10 cellular contexts compared by ENCODE assay signal in genomic region chr22:28500005-28500404, GRCh38.
"Had no signal": no experiment of that assay in that cellular context is flagged by ENCODE, and none has a peak within 500 bp of the region (broad histone marks: within the 10 kb centered on the region; RNA-seq: fewer than 3 reads in every experiment).

No MANE protein-coding gene starts in this region.

- ATAC-seq: HCT116, HepG2 had no signal

- DNase-seq: GM23248, GOT3, H7, HFFc6, KBM-7 had no signal

- FAIRE-seq: HepG2 had no signal

- H2AFZ ChIP-seq: GM23248 had no signal

- H3K4me3 ChIP-seq: GM23248, HAP-1 had no signal

- H3K9ac ChIP-seq: GM23248, KMS-11 had no signal

- H3K27ac ChIP-seq: GM23248, HL-60, KMS-11 had no signal

- H3K4me2 ChIP-seq: KMS-11 had no signal

- H3K36me3 ChIP-seq: HAP-1 had no signal

- H3K9me3 ChIP-seq: HAP-1 had no signal

- H3K4me1 ChIP-seq: HAP-1 had no signal
